17 cellular contexts compared by ENCODE assay signal in the genomic region with DNA sequence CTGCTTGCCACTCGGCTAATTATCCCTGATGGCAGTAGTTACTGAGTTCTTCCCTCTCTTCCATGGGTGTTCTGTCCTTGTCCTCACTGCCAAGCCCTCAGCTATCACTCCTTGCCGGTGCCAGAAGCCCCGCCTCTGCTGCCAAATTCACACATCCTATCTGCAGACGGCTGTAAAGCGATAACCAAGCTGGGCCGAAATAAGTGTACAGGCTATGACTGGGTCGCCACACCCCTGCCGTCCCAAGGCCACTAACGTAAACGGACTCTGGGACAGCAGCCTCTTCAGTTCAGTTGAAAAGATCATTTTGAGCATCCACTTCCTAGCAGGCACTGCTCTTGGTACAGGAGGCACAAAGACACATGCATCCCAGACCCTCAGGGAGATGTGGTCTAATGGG. TPM values are rescaled to one million over a fixed set of nuclear protein-coding genes. Genes with fewer than 3 reads are reported as not detected.
A peak's percentile ranks its signal among the peaks of the same experiment; 100 is the strongest.
DNase-seq lines count a peak whose midpoint lies in the region; ATAC-seq and TF ChIP-seq lines count a peak whose summit lies in the region.
"Had no signal": no experiment of that assay in that cellular context is flagged by ENCODE, and none has a peak within 500 bp of the region (broad histone marks: within the 10 kb centered on the region; RNA-seq: fewer than 3 reads in every experiment).

No MANE protein-coding gene starts in this region.

- peaks cover 83% of the 10 kb centered on the region for H4K20me1 ChIP-seq in GM23338 (replicated peaks; ENCODE audit: insufficient read depth)

- no peaks in the 10 kb centered on the region for H3F3A ChIP-seq in GM23338 (replicated peaks; ENCODE audit: low read depth)

- intact Hi-C loops in mucosa of descending colon (cut with DNase I, micrococcal nuclease), result no loop called here

- no peaks in the 10 kb centered on the region for H3K27me3 ChIP-seq in GM23338 (ENCODE audit: insufficient read depth)
- H3K27me3 ChIP-seq: uterus had no signal

- H3K9me3 Mint-ChIP-seq in GM23338, result no peaks in the 10 kb centered on the region; the same call in 2 of the 3 replicates
- H3K9me3 Mint-ChIP-seq: activated CD4-positive, alpha-beta memory T cell treated with anti-CD3 and anti-CD28 coated beads, Interleukin-2, amount 10 ng/mL, durations not matched to agents 7 days and 5 days; activated naive CD4-positive, alpha-beta T cell treated with anti-CD3 and anti-CD28 coated beads for 36 hours; activated T-cell treated with anti-CD3 and anti-CD28 coated beads, Interleukin-2, amount 50 U/mL, for 24 hours; CD8-positive, alpha-beta memory T cell had no signal

- H2AFZ ChIP-seq in GM23338, result no peak overlapping the region
- H2AFZ ChIP-seq: parathyroid adenoma had no signal

- H3K9me2 ChIP-seq in GM23338 (ENCODE audit: insufficient read depth), result no peaks in the 10 kb centered on the region

- H3K4me1 ChIP-seq in GM23338 (ENCODE audit: insufficient read depth) (peaks cover 73% of the 10 kb centered on the region), mucosa of descending colon (ENCODE audit: low read depth) (no peaks in the 10 kb centered on the region)
- H3K4me1 ChIP-seq: parathyroid adenoma, uterus had no signal

- peak overlapping the region; percentile 73 for H3K4me2 ChIP-seq in GM23338

- H3K4me3 Mint-ChIP-seq in GM23338, result peak overlapping the region; percentile 38; the same call in 2 of the 3 replicates
- no peak overlapping the region for H3K4me3 Mint-ChIP-seq in T-helper 17 cell
- H3K4me3 Mint-ChIP-seq: activated CD4-positive, alpha-beta memory T cell treated with anti-CD3 and anti-CD28 coated beads, Interleukin-2, amount 10 ng/mL, durations not matched to agents 7 days and 5 days; activated naive CD4-positive, alpha-beta T cell treated with anti-CD3 and anti-CD28 coated beads for 36 hours; activated T-cell treated with anti-CD3 and anti-CD28 coated beads, Interleukin-2, amount 50 U/mL, for 24 hours; CD8-positive, alpha-beta memory T cell had no signal

- H3K9me3 ChIP-seq in T-helper 17 cell (ENCODE audit: control insufficient read depth, low read length, poor library complexity, severe bottlenecking) (no peaks in the 10 kb centered on the region), mucosa of descending colon (no peaks in the 10 kb centered on the region)
- H3K9me3 ChIP-seq: uterus had no signal

- ATAC-seq in GM23338 (peak; percentile 21), T-helper 17 cell (no peak), esophagus mucosa (peak; percentile 8), mucosa of descending colon (peak; percentile 90), HG02798 (IDR thresholded peaks at IDR 0.05; ENCODE audit: poor library complexity, unreplicated experiment) (no peak), HG03442 (IDR thresholded peaks at IDR 0.05; ENCODE audit: unreplicated experiment) (no peak)

- no peak for DNase-seq in GM23338 (ENCODE audit: low spot score)
- DNase-seq in T-helper 17 cell, result no peak
- DNase-seq in mucosa of descending colon, result peak; percentile 83 to 86 (median 84)
- DNase-seq in midbrain (lab: John Stamatoyannopoulos, UW), result no peak
- DNase-seq in NOMO-1 treated with dmso at 0.1 percent for 144 hours (lab: John Stamatoyannopoulos, UW; ENCODE audit: unreplicated experiment), result no peak
- DNase-seq: activated CD4-positive, alpha-beta memory T cell treated with anti-CD3 and anti-CD28 coated beads, Interleukin-2, amount 10 ng/mL, durations not matched to agents 7 days and 5 days; activated naive CD4-positive, alpha-beta T cell treated with anti-CD3 and anti-CD28 coated beads for 36 hours; activated T-cell treated with anti-CD3 and anti-CD28 coated beads, Interleukin-2, amount 50 U/mL, for 24 hours; CD8-positive, alpha-beta memory T cell; NCI-H2029; stimulated activated CD4-positive, alpha-beta T cell treated with anti-CD3 and anti-CD28 coated beads, Interleukin-4, amount 100 ng/mL, for 1 hour; T-helper 1 cell; uterus had no signal

- no peak for TF ChIP-seq CTCF in GM23338 (conservative IDR thresholded peaks at IDR 0.05; ENCODE audit: low read depth in 2 of 2)
- TF ChIP-seq CTCF in mucosa of descending colon (IDR thresholded peaks at IDR 0.05), result no peak

- H3K27ac ChIP-seq in GM23338 (ENCODE audit: low read depth), result peak overlapping the region; percentile 59
- H3K27ac ChIP-seq: parathyroid adenoma, uterus had no signal

- H3K4me1 Mint-ChIP-seq in GM23338 (peaks cover 77% of the 10 kb centered on the region), T-helper 17 cell (peaks cover 39% of the 10 kb centered on the region)

- peak overlapping the region; percentile 49; the same call in 1 of the 2 replicates for H3K27ac Mint-ChIP-seq in GM23338
- H3K27ac Mint-ChIP-seq in T-helper 17 cell, result peak overlapping the region; percentile 65
- H3K27ac Mint-ChIP-seq: activated CD4-positive, alpha-beta memory T cell treated with anti-CD3 and anti-CD28 coated beads, Interleukin-2, amount 10 ng/mL, durations not matched to agents 7 days and 5 days; activated naive CD4-positive, alpha-beta T cell treated with anti-CD3 and anti-CD28 coated beads for 36 hours had no signal

- H3K36me3 Mint-ChIP-seq in GM23338 (ENCODE audit: low read depth) (peaks cover 27% of the 10 kb centered on the region), T-helper 17 cell (ENCODE audit: low read depth) (peaks cover 2% of the 10 kb centered on the region)

- H3K4me3 ChIP-seq in GM23338, result peak overlapping the region; percentile 31
- no peak overlapping the region for H3K4me3 ChIP-seq in mucosa of descending colon
- H3K4me3 ChIP-seq: uterus had no signal

- H3K27me3 Mint-ChIP-seq in GM23338 (ENCODE audit: insufficient read depth, low read depth, poor library complexity), result peaks cover 7% of the 10 kb centered on the region
- H3K27me3 Mint-ChIP-seq in T-helper 17 cell, result no peaks in the 10 kb centered on the region
- H3K27me3 Mint-ChIP-seq: activated CD4-positive, alpha-beta memory T cell treated with anti-CD3 and anti-CD28 coated beads, Interleukin-2, amount 10 ng/mL, durations not matched to agents 7 days and 5 days; activated T-cell treated with anti-CD3 and anti-CD28 coated beads, Interleukin-2, amount 50 U/mL, for 24 hours; CD8-positive, alpha-beta memory T cell had no signal

- H3K36me3 ChIP-seq in GM23338 (ENCODE audit: insufficient read depth) (no peaks in the 10 kb centered on the region), mucosa of descending colon (ENCODE audit: low read depth) (no peaks in the 10 kb centered on the region)
- H3K36me3 ChIP-seq: uterus had no signal

- H3K79me2 ChIP-seq in GM23338 (replicated peaks; ENCODE audit: insufficient read depth), result peaks cover 100% of the 10 kb centered on the region
- H3K79me2 ChIP-seq: parathyroid adenoma had no signal

TF ChIP-seq in GM23338, 12 proteins besides CTCF, POLR2A, EP300 and RAD21 (continues in another document):
- TF ChIP-seq EZH2phosphoT487 (IDR thresholded peaks at IDR 0.05; ENCODE audit: unreplicated experiment) (no peak), POLR2AphosphoS5 (IDR thresholded peaks at IDR 0.05; ENCODE audit: low read depth) (no peak), CREB1 (CRISPR knock-in tag; IDR thresholded peaks at IDR 0.05; ENCODE audit: low read depth) (no peak), EZH2 (IDR thresholded peaks at IDR 0.05; ENCODE audit: low read depth, unreplicated experiment) (no peak), ZNF331 (CRISPR knock-in tag; IDR thresholded peaks at IDR 0.05; ENCODE audit: low read depth) (no peak), JUNB (IDR thresholded peaks at IDR 0.05; ENCODE audit: unreplicated experiment) (no peak), STAT1 (IDR thresholded peaks at IDR 0.05; ENCODE audit: unreplicated experiment) (no peak), NANOG (IDR thresholded peaks at IDR 0.05; ENCODE audit: borderline replicate concordance) (no peak)
- TF ChIP-seq, protein P1, sequence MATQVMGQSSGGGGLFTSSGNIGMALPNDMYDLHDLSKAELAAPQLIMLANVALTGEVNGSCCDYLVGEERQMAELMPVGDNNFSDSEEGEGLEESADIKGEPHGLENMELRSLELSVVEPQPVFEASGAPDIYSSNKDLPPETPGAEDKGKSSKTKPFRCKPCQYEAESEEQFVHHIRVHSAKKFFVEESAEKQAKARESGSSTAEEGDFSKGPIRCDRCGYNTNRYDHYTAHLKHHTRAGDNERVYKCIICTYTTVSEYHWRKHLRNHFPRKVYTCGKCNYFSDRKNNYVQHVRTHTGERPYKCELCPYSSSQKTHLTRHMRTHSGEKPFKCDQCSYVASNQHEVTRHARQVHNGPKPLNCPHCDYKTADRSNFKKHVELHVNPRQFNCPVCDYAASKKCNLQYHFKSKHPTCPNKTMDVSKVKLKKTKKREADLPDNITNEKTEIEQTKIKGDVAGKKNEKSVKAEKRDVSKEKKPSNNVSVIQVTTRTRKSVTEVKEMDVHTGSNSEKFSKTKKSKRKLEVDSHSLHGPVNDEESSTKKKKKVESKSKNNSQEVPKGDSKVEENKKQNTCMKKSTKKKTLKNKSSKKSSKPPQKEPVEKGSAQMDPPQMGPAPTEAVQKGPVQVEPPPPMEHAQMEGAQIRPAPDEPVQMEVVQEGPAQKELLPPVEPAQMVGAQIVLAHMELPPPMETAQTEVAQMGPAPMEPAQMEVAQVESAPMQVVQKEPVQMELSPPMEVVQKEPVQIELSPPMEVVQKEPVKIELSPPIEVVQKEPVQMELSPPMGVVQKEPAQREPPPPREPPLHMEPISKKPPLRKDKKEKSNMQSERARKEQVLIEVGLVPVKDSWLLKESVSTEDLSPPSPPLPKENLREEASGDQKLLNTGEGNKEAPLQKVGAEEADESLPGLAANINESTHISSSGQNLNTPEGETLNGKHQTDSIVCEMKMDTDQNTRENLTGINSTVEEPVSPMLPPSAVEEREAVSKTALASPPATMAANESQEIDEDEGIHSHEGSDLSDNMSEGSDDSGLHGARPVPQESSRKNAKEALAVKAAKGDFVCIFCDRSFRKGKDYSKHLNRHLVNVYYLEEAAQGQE (IDR thresholded peaks at IDR 0.05; ENCODE audit: unreplicated experiment), result no peak
- TF ChIP-seq, protein P2, sequence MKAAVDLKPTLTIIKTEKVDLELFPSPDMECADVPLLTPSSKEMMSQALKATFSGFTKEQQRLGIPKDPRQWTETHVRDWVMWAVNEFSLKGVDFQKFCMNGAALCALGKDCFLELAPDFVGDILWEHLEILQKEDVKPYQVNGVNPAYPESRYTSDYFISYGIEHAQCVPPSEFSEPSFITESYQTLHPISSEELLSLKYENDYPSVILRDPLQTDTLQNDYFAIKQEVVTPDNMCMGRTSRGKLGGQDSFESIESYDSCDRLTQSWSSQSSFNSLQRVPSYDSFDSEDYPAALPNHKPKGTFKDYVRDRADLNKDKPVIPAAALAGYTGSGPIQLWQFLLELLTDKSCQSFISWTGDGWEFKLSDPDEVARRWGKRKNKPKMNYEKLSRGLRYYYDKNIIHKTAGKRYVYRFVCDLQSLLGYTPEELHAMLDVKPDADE (IDR thresholded peaks at IDR 0.05), result no peak

RNA-seq across cellular contexts. Expression of gene SLC7A1, which starts 13.3 kb away (rescaled TPM):
- 72.4 and 74.7 TPM in 2 replicates for total RNA-seq in GM23338 (2014; rRNA removed; shearing (Covaris generic))
- 22.1 and 23.0 TPM in 2 replicates for polyA plus RNA-seq in GM23338 (2016; fragmentation: Nextera tagmentation; extraction: Ambion mirVana)
- total RNA-seq in T-helper 17 cell (10 to 100 TPM; 15.5 to 28.3 TPM), esophagus mucosa (181 TPM), mucosa of descending colon (10 to 100 TPM; 23.8 to 36.0 (median 28.0) TPM)

Comparison
In these comparisons a context has a peak if more than half of its experiments do, and no peak if none do; other contexts are left out.
1. ATAC-seq: peak in GM23338 (single experiment), esophagus mucosa (single experiment) and mucosa of descending colon (single experiment); none in T-helper 17 cell (single experiment), HG02798 (single experiment) and HG03442 (single experiment).
2. DNase-seq: peak in mucosa of descending colon (3 of 3); none in GM23338 (single experiment), T-helper 17 cell (0 of 3), midbrain (single experiment) and NOMO-1 treated with dmso at 0.1 percent for 144 hours (single experiment).